18 cellular contexts compared by ENCODE assay signal in genomic region chr3:14627815-14628214, GRCh38. TPM values are rescaled to one million over a fixed set of nuclear protein-coding genes. Genes with fewer than 3 reads are reported as not detected.
"Had no signal": no experiment of that assay in that cellular context is flagged by ENCODE, and none has a peak within 500 bp of the region (broad histone marks: within the 10 kb centered on the region; RNA-seq: fewer than 3 reads in every experiment).

No MANE protein-coding gene starts in this region.

- H3K4me1 Mint-ChIP-seq: naive thymus-derived CD8-positive, alpha-beta T cell had no signal

- H3K36me3 ChIP-seq: esophagus squamous epithelium, gastroesophageal sphincter, right atrium auricular region, sigmoid colon, stomach, thoracic aorta, transverse colon had no signal

- H3K27ac ChIP-seq: esophagus squamous epithelium, gastroesophageal sphincter, right atrium auricular region, sigmoid colon, stomach, thoracic aorta, transverse colon had no signal

- H3K4me1 ChIP-seq: esophagus squamous epithelium, gastroesophageal sphincter, right atrium auricular region, sigmoid colon, transverse colon had no signal

- H3K27ac Mint-ChIP-seq: naive thymus-derived CD8-positive, alpha-beta T cell had no signal

- H3K36me3 Mint-ChIP-seq: naive thymus-derived CD8-positive, alpha-beta T cell had no signal

- H3K4me3 Mint-ChIP-seq: naive thymus-derived CD8-positive, alpha-beta T cell had no signal

- H3K4me3 ChIP-seq: esophagus squamous epithelium, gastroesophageal sphincter, mucosa of descending colon, right atrium auricular region, sigmoid colon, skin epidermis, stomach, thoracic aorta, transverse colon had no signal

- H3K9me3 ChIP-seq: mucosa of descending colon, sigmoid colon, thoracic aorta, transverse colon had no signal

- H3K27me3 ChIP-seq: right atrium auricular region, transverse colon had no signal

- ATAC-seq: gastroesophageal sphincter; left lobe of liver; mucosa of descending colon; naive thymus-derived CD8-positive, alpha-beta T cell had no signal

- DNase-seq: dermis blood vessel endothelial cell; esophagus squamous epithelium; glutamatergic neuron; mucosa of descending colon; naive thymus-derived CD8-positive, alpha-beta T cell; sigmoid colon; stimulated activated naive CD4-positive, alpha-beta T cell; stomach; substantia nigra; transverse colon had no signal

RNA-seq across cellular contexts. Expression of gene C3orf20, which starts 47.1 kb away (rescaled TPM):
- total RNA-seq: dermis blood vessel endothelial cell, epithelial cell of proximal tubule, esophagus squamous epithelium, lower leg skin, mucosa of descending colon, osteocyte, right atrium auricular region, thoracic aorta, transverse colon had no signal
